Comparison of ENCODE assay signal across 18 cellular contexts in genomic region chr2:145126146-145126545, GRCh38.
DNase-seq lines count a peak whose midpoint lies in the region; ATAC-seq, FAIRE-seq and TF ChIP-seq lines count a peak whose summit lies in the region.
"Had no signal": no experiment of that assay in that cellular context is flagged by ENCODE, and none has a peak within 500 bp of the region (broad histone marks: within the 10 kb centered on the region; RNA-seq: fewer than 3 reads in every experiment).

No MANE protein-coding gene starts in this region.

- TF ChIP-seq CTCF in A549 (IDR thresholded peaks at IDR 0.05) = no peak

- H3K9ac ChIP-seq in neuronal stem cell (ENCODE audit: low read depth, low read length, poor library complexity) = no peak overlapping the region
- H3K9ac ChIP-seq: BLaER1 treated with 17β-estradiol and CSF1 and Interleukin-3, amounts not matched to agents 10 nM and 100 nM had no signal

- H2AK5ac ChIP-seq in neuronal stem cell (ENCODE audit: low read depth, low read length) = no peak overlapping the region

- H3K36me3 ChIP-seq in neuronal stem cell (replicated peaks in 1 of 2; ENCODE audit: control insufficient read depth in 2 of 2, insufficient read depth in 2 of 2, low read length in 2 of 2) = no peaks in the 10 kb centered on the region
- H3K36me3 ChIP-seq: BLaER1 treated with 17β-estradiol and CSF1 and Interleukin-3, amounts not matched to agents 10 nM and 100 nM had no signal

- POLR2A ChIA-PET in A549 (lab: Yijun Ruan, JAX) = no interaction called here

- H3K4me3 ChIP-seq in A549 (no peak overlapping the region), neuronal stem cell (ENCODE audit: low read length in 2 of 2) (no peak overlapping the region)
- H3K4me3 ChIP-seq: BLaER1 treated with 17β-estradiol and CSF1 and Interleukin-3, amounts not matched to agents 10 nM and 100 nM had no signal

- no peak overlapping the region for H3K18ac ChIP-seq in neuronal stem cell (ENCODE audit: low read length)

- TF ChIP-seq RAD21 in A549 (conservative IDR thresholded peaks at IDR 0.05 in 1 of 2, IDR thresholded peaks at IDR 0.05 in 1 of 2) = no peak

- H2AFZ ChIP-seq in neuronal stem cell (ENCODE audit: low read length) = no peak overlapping the region

- no peak overlapping the region for H2BK120ac ChIP-seq in neuronal stem cell (ENCODE audit: low read depth, low read length)

- no peak overlapping the region for H4K91ac ChIP-seq in neuronal stem cell (ENCODE audit: low read depth, low read length, poor library complexity)

- DNase-seq in A549 (ENCODE audit: low read depth in 1 of 2, low spot score in 1 of 2) (no peak), neuronal stem cell (ENCODE audit: low spot score) (no peak)
- DNase-seq: 8988T; AML-193; Caco-2; Calu3; CD4-positive, alpha-beta T cell; CD8-positive, alpha-beta T cell; DMS79 treated with DMSO at 0.1 percent for 48 hours; GF-D8 had no signal

- no peak overlapping the region for H3K23ac ChIP-seq in neuronal stem cell (ENCODE audit: low read depth, low read length, poor library complexity)

- H3K14ac ChIP-seq in neuronal stem cell (ENCODE audit: low read length) = no peak overlapping the region

- 85% methylated on average over 2 of the region's 2 CpGs for WGBS in A549 (ENCODE audit: missing lambda C conversion rate)
- no CpG with 5 or more reads among the region's 2 CpGs for WGBS in neuronal stem cell (ENCODE audit: extremely low coverage in 2 of 2, insufficient read length in 2 of 2, insufficient replicate concordance in 1 of 2), 2 donors

- H2BK15ac ChIP-seq in neuronal stem cell (ENCODE audit: low read length) = no peak overlapping the region

- no peak overlapping the region for H2BK5ac ChIP-seq in neuronal stem cell (ENCODE audit: low read length)

- no peak overlapping the region for H3K4me2 ChIP-seq in A549
- no peak overlapping the region for H3K4me2 ChIP-seq in neuronal stem cell (ENCODE audit: insufficient read depth, low read length, poor library complexity, severe bottlenecking)
- H3K4me2 ChIP-seq: BLaER1 treated with 17β-estradiol and CSF1 and Interleukin-3, amounts not matched to agents 10 nM and 100 nM had no signal

- no peak overlapping the region for H3K4ac ChIP-seq in neuronal stem cell (ENCODE audit: low read length)

- no peak for ATAC-seq in A549
- ATAC-seq in HG03439 (IDR thresholded peaks at IDR 0.05; ENCODE audit: unreplicated experiment) = no peak
- ATAC-seq: CD8-positive, alpha-beta T cell had no signal

- H3K27ac ChIP-seq in A549 = no peak overlapping the region
- H3K27ac ChIP-seq in neuronal stem cell (replicated peaks; ENCODE audit: low read length) = no peak overlapping the region
- H3K27ac ChIP-seq: BLaER1 treated with 17β-estradiol and CSF1 and Interleukin-3, amounts not matched to agents 10 nM and 100 nM; C4-2B had no signal

- H3K4me1 ChIP-seq in A549 (no peaks in the 10 kb centered on the region), neuronal stem cell (ENCODE audit: control insufficient read depth in 2 of 2, insufficient read depth in 1 of 2, low read depth in 1 of 2, low read length in 2 of 2) (no peaks in the 10 kb centered on the region)
- H3K4me1 ChIP-seq: BLaER1 treated with 17β-estradiol and CSF1 and Interleukin-3, amounts not matched to agents 10 nM and 100 nM; Caco-2 had no signal

- CTCF ChIA-PET in A549 (lab: Yijun Ruan, JAX) = no interaction called here

- TF ChIP-seq POLR2A in A549 (IDR thresholded peaks at IDR 0.05; ENCODE audit: low read length) = no peak

- no peaks in the 10 kb centered on the region for H3K27me3 ChIP-seq in neuronal stem cell (ENCODE audit: control insufficient read depth in 3 of 3, insufficient read depth in 3 of 3, low read depth in 1 of 3, low read length in 3 of 3)
- H3K27me3 ChIP-seq: BLaER1 treated with 17β-estradiol and CSF1 and Interleukin-3, amounts not matched to agents 10 nM and 100 nM had no signal

- H3K9me3 ChIP-seq in A549 (no peaks in the 10 kb centered on the region), neuronal stem cell (replicated peaks in 1 of 2; ENCODE audit: control insufficient read depth in 2 of 2, insufficient read depth in 1 of 2, low read depth in 1 of 2, low read length in 2 of 2) (no peaks in the 10 kb centered on the region)
- H3K9me3 ChIP-seq: BLaER1 treated with 17β-estradiol and CSF1 and Interleukin-3, amounts not matched to agents 10 nM and 100 nM; Caco-2 had no signal

- no peak overlapping the region for H4K8ac ChIP-seq in neuronal stem cell (ENCODE audit: low read depth, low read length)

- FAIRE-seq in A549 (lab: Jason Lieb, UNC) = no peak
- peak; percentile 83 for FAIRE-seq in TTC549 (lab: Jason Lieb, UNC)
- FAIRE-seq in endometrium (lab: Jason Lieb, UNC) = peak; percentile 50
- FAIRE-seq: D721Med, GM12891, GM19239 had no signal

- no peak for TF ChIP-seq EP300 in A549 (IDR thresholded peaks at IDR 0.05)

- no peaks in the 10 kb centered on the region for H3K79me1 ChIP-seq in neuronal stem cell (ENCODE audit: low read depth, low read length)

- H2BK12ac ChIP-seq in neuronal stem cell (ENCODE audit: low read length) = no peak overlapping the region

TF ChIP-seq in A549, 52 proteins besides CTCF, POLR2A, EP300 and RAD21:
- TF ChIP-seq USF2 (IDR thresholded peaks at IDR 0.05) (peak; percentile 55; the same call in 1 of the 2 replicates), HOXA7 (CRISPR knock-in tag; IDR thresholded peaks at IDR 0.05) (no peak)
TF ChIP-seq in A549: peak in this region for 1.
